ENCODE assay signal across 12 cellular contexts in genomic region chr2:225177098-225177497, GRCh38.
DNase-seq lines count a peak whose midpoint lies in the region; ATAC-seq and TF ChIP-seq lines count a peak whose summit lies in the region.
"Had no signal": no experiment of that assay in that cellular context is flagged by ENCODE, and none has a peak within 500 bp of the region (broad histone marks: within the 10 kb centered on the region; RNA-seq: fewer than 3 reads in every experiment).

No MANE protein-coding gene starts in this region.

- no peak overlapping the region for H3K27ac ChIP-seq in ovary
- H3K27ac ChIP-seq: stomach had no signal

- peak; percentile 12 for TF ChIP-seq CTCF in AG09319 (IDR thresholded peaks at IDR 0.05; ENCODE audit: low read depth, low read length)
- peak; percentile 28; the same call in 1 of the 2 replicates for TF ChIP-seq CTCF in HFFc6 (IDR thresholded peaks at IDR 0.05)
- TF ChIP-seq CTCF in kidney epithelial cell (IDR thresholded peaks at IDR 0.05; ENCODE audit: insufficient read depth, low read length, poor library complexity, severe bottlenecking) = no peak
- TF ChIP-seq CTCF in ovary (IDR thresholded peaks at IDR 0.05) = no peak

- intact Hi-C loops in ovary (cut with DNase I) = no loop called here

- peaks cover 13% of the 10 kb centered on the region for H3K4me1 Mint-ChIP-seq in HFFc6 (ENCODE audit: low read depth)
- H3K4me1 Mint-ChIP-seq: CD4-positive, alpha-beta memory T cell had no signal

- H3K27me3 ChIP-seq in kidney epithelial cell (ENCODE audit: control insufficient read depth, insufficient read depth, low read length) = no peaks in the 10 kb centered on the region
- H3K27me3 ChIP-seq in ovary = no peaks in the 10 kb centered on the region
- H3K27me3 ChIP-seq: stomach had no signal

- H3K9me3 Mint-ChIP-seq in HFFc6 = no peaks in the 10 kb centered on the region
- H3K9me3 Mint-ChIP-seq: CD4-positive, alpha-beta memory T cell had no signal

- H3K36me3 Mint-ChIP-seq in HFFc6 (ENCODE audit: low read depth) = no peaks in the 10 kb centered on the region
- H3K36me3 Mint-ChIP-seq: CD4-positive, alpha-beta memory T cell had no signal

- H3K36me3 ChIP-seq in kidney epithelial cell (ENCODE audit: control insufficient read depth, insufficient read depth, low read length) (no peaks in the 10 kb centered on the region), ovary (no peaks in the 10 kb centered on the region)
- H3K36me3 ChIP-seq: stomach had no signal

- DNase-seq in AG09319 (ENCODE audit: extremely low read depth, low read depth) (peak; percentile 31), HFFc6 (peak; percentile 55), astrocyte of the hippocampus (ENCODE audit: low read depth, low spot score) (peak; percentile 71), kidney epithelial cell (ENCODE audit: low read depth) (peak; percentile 29), ovary (no peak), NCI-H82 treated with DMSO at 0.1 percent for 48 hours (lab: John Stamatoyannopoulos, UW; ENCODE audit: unreplicated experiment) (no peak), NCI-H1436 (lab: John Stamatoyannopoulos, UW) (no peak)
- DNase-seq: CD4-positive, alpha-beta memory T cell; NCI-H1048; stimulated activated CD4-positive, alpha-beta T cell treated with anti-CD3 and anti-CD28 coated beads, Interleukin-4, amount 100 ng/mL, for 1 hour; stomach had no signal

- H3K4me3 ChIP-seq in kidney epithelial cell (ENCODE audit: low read depth, low read length) = no peak overlapping the region
- H3K4me3 ChIP-seq in ovary = no peak overlapping the region
- H3K4me3 ChIP-seq: stomach had no signal

- no peak overlapping the region for H3K4me3 Mint-ChIP-seq in HFFc6
- H3K4me3 Mint-ChIP-seq: CD4-positive, alpha-beta memory T cell had no signal

- no peaks in the 10 kb centered on the region for H3K4me1 ChIP-seq in ovary (ENCODE audit: insufficient read depth)
- H3K4me1 ChIP-seq: stomach had no signal

- TF ChIP-seq POLR2A in ovary (IDR thresholded peaks at IDR 0.05) = no peak

- ATAC-seq in HG02981 (IDR thresholded peaks at IDR 0.05; ENCODE audit: unreplicated experiment) = no peak

- 72 to 92% (median 82%) methylated on average over 1 of the region's 1 CpG for WGBS in ovary, 3 donors

- H3K27me3 Mint-ChIP-seq in HFFc6 (ENCODE audit: insufficient read depth) = no peaks in the 10 kb centered on the region; the same call in none of the 2 replicates
- H3K27me3 Mint-ChIP-seq: CD4-positive, alpha-beta memory T cell had no signal

- H3K9me3 ChIP-seq in ovary = no peaks in the 10 kb centered on the region
- H3K9me3 ChIP-seq: stomach had no signal

- TF ChIP-seq EP300 in ovary (IDR thresholded peaks at IDR 0.05) = no peak

- H3K27ac Mint-ChIP-seq in HFFc6 = peak overlapping the region; percentile 22

Comparison
In these comparisons a context has a peak if more than half of its experiments do, and no peak if none do; other contexts are left out.
1. DNase-seq: peak in AG09319 (single experiment), HFFc6 (single experiment), astrocyte of the hippocampus (single experiment) and kidney epithelial cell (single experiment); none in ovary (0 of 5), NCI-H82 treated with DMSO at 0.1 percent for 48 hours (single experiment) and NCI-H1436 (single experiment).
2. CTCF ChIP-seq: peak in AG09319 (single experiment) and HFFc6 (single experiment); none in kidney epithelial cell (single experiment) and ovary (0 of 3).